In genomic region chr9:100083448-100084144, GRCh38 we compare ENCODE assay signal across 8 cellular contexts. TPM values are rescaled to one million over a fixed set of nuclear protein-coding genes. Genes with fewer than 3 reads are reported as not detected.
DNase-seq lines count a peak whose midpoint lies in the region; ATAC-seq, FAIRE-seq and TF ChIP-seq lines count a peak whose summit lies in the region.

No MANE protein-coding gene starts in this region.

- peak; percentile 38 for ATAC-seq in GM21360 (IDR thresholded peaks at IDR 0.05; ENCODE audit: unreplicated experiment)
- ATAC-seq in HG03135 (IDR thresholded peaks at IDR 0.05; ENCODE audit: unreplicated experiment), result peak; percentile 49
- peak; percentile 35 for ATAC-seq in activated B cell treated with CpG ODN at 0.5 μM for 24 hours (ENCODE audit: low read depth)

- H4K12ac ChIP-seq in trophoblast cell (ENCODE audit: low read depth, low read length), result no peak overlapping the region

- peaks cover 5% of the 10 kb centered on the region for H3K36me3 Mint-ChIP-seq in activated B cell treated with CpG ODN at 0.5 μM for 24 hours (ENCODE audit: low read depth)

- H3K4me3 Mint-ChIP-seq in activated B cell treated with CpG ODN at 0.5 μM for 24 hours, result peak overlapping the region; percentile 86

- no peak for FAIRE-seq in GM12891 (lab: Jason Lieb, UNC)

- H3K4me3 ChIP-seq in brain microvascular endothelial cell (ENCODE audit: low read depth, low read length) (no peak overlapping the region), trophoblast cell (ENCODE audit: low read depth, low read length) (no peak overlapping the region)

- WGBS in trophoblast cell (ENCODE audit: extremely low coverage, insufficient coverage, insufficient read length), result no CpG with 5 or more reads among the region's 5 CpGs

- no peak overlapping the region for H2AFZ ChIP-seq in trophoblast cell (ENCODE audit: insufficient read depth, low read length, poor library complexity)

- no peak overlapping the region for H4K91ac ChIP-seq in trophoblast cell (ENCODE audit: low read depth, low read length)

- H3K18ac ChIP-seq in trophoblast cell (ENCODE audit: low read length), result no peak overlapping the region

- DNase-seq in GM12891 (ENCODE audit: insufficient read length, low spot score) (no peak), activated B cell treated with CpG ODN at 0.5 μM for 24 hours (no peak), D341Med (ENCODE audit: low spot score) (no peak), brain microvascular endothelial cell (no peak), trophoblast cell (no peak)
- DNase-seq in central memory CD4-positive, alpha-beta T cell, result no peak

- intact Hi-C loops in activated B cell treated with CpG ODN at 0.5 μM for 24 hours (cut with micrococcal nuclease), result loop anchor here (1.0 to 5.0 kb wide), 6 partner anchors 16 to 847 kb away; partner anchors contain the start of gene INVS

- H2AK5ac ChIP-seq in trophoblast cell (ENCODE audit: low read length), result no peak overlapping the region

- no peaks in the 10 kb centered on the region for H3K27me3 Mint-ChIP-seq in activated B cell treated with CpG ODN at 0.5 μM for 24 hours

- no peaks in the 10 kb centered on the region for H3K79me1 ChIP-seq in trophoblast cell (ENCODE audit: low read length)

- H3K4me2 ChIP-seq in trophoblast cell (ENCODE audit: low read length), result no peak overlapping the region

- no peak overlapping the region for H2BK120ac ChIP-seq in trophoblast cell (ENCODE audit: insufficient read depth, low read length, poor library complexity)

- TF ChIP-seq CTCF in activated B cell treated with CpG ODN at 0.5 μM for 24 hours (IDR thresholded peaks at IDR 0.05) (no peak), brain microvascular endothelial cell (IDR thresholded peaks at IDR 0.05; ENCODE audit: low read depth, low read length, missing control alignments) (no peak)

- peak; percentile 53; the same call in 1 of the 2 replicates for TF ChIP-seq POLR2A in GM12891 (IDR thresholded peaks at IDR 0.05; ENCODE audit: low read depth, low read length)

- CTCF ChIA-PET in activated B cell treated with CpG ODN at 0.5 μM for 24 hours (lab: Charles Lee), result no interaction called here

- H4K8ac ChIP-seq in trophoblast cell (ENCODE audit: low read depth, low read length), result no peak overlapping the region

- peak overlapping the region; percentile 94 for H3K27ac Mint-ChIP-seq in activated B cell treated with CpG ODN at 0.5 μM for 24 hours

- H3K36me3 ChIP-seq in brain microvascular endothelial cell (replicated peaks) (no peaks in the 10 kb centered on the region), trophoblast cell (ENCODE audit: control insufficient read depth in 1 of 2, insufficient read depth in 2 of 2, low read length in 2 of 2) (no peaks in the 10 kb centered on the region)

- no peak overlapping the region for H3K23ac ChIP-seq in trophoblast cell (ENCODE audit: low read length)

- H3K27me3 ChIP-seq in brain microvascular endothelial cell (replicated peaks) (peaks cover 5% of the 10 kb centered on the region), trophoblast cell (ENCODE audit: insufficient read depth, low read length) (no peaks in the 10 kb centered on the region)

- no peaks in the 10 kb centered on the region for H3K9me3 Mint-ChIP-seq in activated B cell treated with CpG ODN at 0.5 μM for 24 hours

- H3K79me2 ChIP-seq in trophoblast cell (ENCODE audit: control insufficient read depth, insufficient read depth, low read length, poor library complexity), result no peaks in the 10 kb centered on the region

- H3K4ac ChIP-seq in trophoblast cell (ENCODE audit: low read depth, low read length), result no peak overlapping the region

- peaks cover 92% of the 10 kb centered on the region for H3K4me1 Mint-ChIP-seq in activated B cell treated with CpG ODN at 0.5 μM for 24 hours

- H2BK5ac ChIP-seq in trophoblast cell (ENCODE audit: low read depth, low read length, poor library complexity), result no peak overlapping the region

- no peaks in the 10 kb centered on the region for H3K4me1 ChIP-seq in trophoblast cell (ENCODE audit: control insufficient read depth in 1 of 2, insufficient read depth in 2 of 2, low read length in 2 of 2)

- H2BK12ac ChIP-seq in trophoblast cell (ENCODE audit: low read length), result no peak overlapping the region

- H3K27ac ChIP-seq in brain microvascular endothelial cell (no peak overlapping the region), trophoblast cell (ENCODE audit: low read depth, low read length) (no peak overlapping the region)

- in situ Hi-C loops in brain microvascular endothelial cell (cut with HindIII; ENCODE audit: low pct_ligation_motif_present, low sequenced_read_pairs), result no loop called here

- no peaks in the 10 kb centered on the region for H3K9me3 ChIP-seq in trophoblast cell (ENCODE audit: insufficient read depth, low read depth, low read length)

- H3K9ac ChIP-seq in trophoblast cell (ENCODE audit: low read length), result no peak overlapping the region

- H3K14ac ChIP-seq in trophoblast cell (ENCODE audit: low read length), result no peak overlapping the region

- POLR2A ChIA-PET in activated B cell treated with CpG ODN at 0.5 μM for 24 hours (lab: Charles Lee), result interaction anchor here (1.0 to 2.1 kb wide), 3 partner anchors 10 to 262 kb away, joined by 5 to 10 read pairs (median 8); partner anchors contain the start of genes ERP44, INVS and NR4A3

TF ChIP-seq in GM12891, 5 proteins besides CTCF, POLR2A, EP300 and RAD21:
- TF ChIP-seq TAF1 (IDR thresholded peaks at IDR 0.05; ENCODE audit: low read depth, low read length) (no peak), SPI1 (IDR thresholded peaks at IDR 0.05; ENCODE audit: low read depth, low read length) (0 out of 2 replicates have a peak, but pooled peaks have one; percentile 30), POLR2AphosphoS5 (IDR thresholded peaks at IDR 0.05; ENCODE audit: low read depth, low read length) (0 out of 2 replicates have a peak, but pooled peaks have one; percentile 48)
TF ChIP-seq in GM12891: peak in this region for 2.

RNA-seq across cellular contexts. Expression of gene ERP44, which starts 15.2 kb away (rescaled TPM):
- 18.0 TPM for polyA plus RNA-seq in GM12891 (2012; ENCODE audit: low read depth, missing spikeins)
- 14.8 and 16.5 TPM in 2 replicates for total RNA-seq in activated B cell treated with CpG ODN at 0.5 μM for 24 hours
- 32.4 and 32.5 TPM in 2 replicates for polyA plus RNA-seq in trophoblast cell (2013)

RNA-seq across cellular contexts. Expression of gene INVS, which starts 15.4 kb away (rescaled TPM):
- 8.0 TPM for polyA plus RNA-seq in GM12891 (2012; ENCODE audit: low read depth, missing spikeins)
- total RNA-seq in activated B cell treated with CpG ODN at 0.5 μM for 24 hours, result 26.7 and 34.0 TPM in 2 replicates
- 6.6 and 7.3 TPM in 2 replicates for polyA plus RNA-seq in trophoblast cell (2013)
